ENCODE assay signal across 8 cellular contexts in genomic region chr1:66924756-66925557, GRCh38. TPM values are rescaled to one million over a fixed set of nuclear protein-coding genes. Genes with fewer than 3 reads are reported as not detected.
DNase-seq lines count a peak whose midpoint lies in the region; ATAC-seq lines count a peak whose summit lies in the region.

DNAI4 (minus strand) TSS chr1:66924856; CDS start chr1:66924831, 25 bp downstream.
MIER1 (plus strand) TSS chr1:66924990; CDS start chr1:66925029, 39 bp downstream.

- ATAC-seq in GM19395 (IDR thresholded peaks at IDR 0.05; ENCODE audit: unreplicated experiment) (peak; percentile 93), HG03558 (IDR thresholded peaks at IDR 0.05; ENCODE audit: extremely low read depth, unreplicated experiment) (peak; percentile 87), left lobe of liver (peak; percentile 93)

- peak; percentile 99 for DNase-seq in CD1c-positive myeloid dendritic cell (ENCODE audit: extremely low spot score)
- DNase-seq in NCI-H748 (lab: John Stamatoyannopoulos, UW; ENCODE audit: unreplicated experiment): peak; percentile 99
- peak; percentile 88 to 95 for DNase-seq in activated CD4-positive, alpha-beta T cell treated with anti-CD3 and anti-CD28 coated beads, Interleukin-2, amount 50 U/mL, for 24 hours (ENCODE audit: low read depth in 1 of 2, low spot score in 1 of 2)
- peak; percentile 98 for DNase-seq in dedifferentiated amniotic fluid mesenchymal stem cell (ENCODE audit: extremely low spot score)
- peak; percentile 98 for DNase-seq in left lobe of liver (ENCODE audit: low spot score)
- peak; percentile 96 to 97 for DNase-seq in stimulated activated CD4-positive, alpha-beta T cell treated with anti-CD3 and anti-CD28 coated beads, Interleukin-2, amount 100 ng/mL, for 24 hours

RNA-seq across cellular contexts. Expression of gene DNAI4, which starts in this region (rescaled TPM):
- 1.4 TPM for total RNA-seq in left lobe of liver

RNA-seq across cellular contexts. Expression of gene MIER1, which starts in this region (rescaled TPM):
- 12.7 TPM for total RNA-seq in left lobe of liver

Comparison
In these comparisons a context has a peak if more than half of its experiments do, and no peak if none do; other contexts are left out.
1. Peak in every context shown above with its lines: DNase-seq and ATAC-seq.